1 cellular context compared by ENCODE assay signal in genomic region chr16:22217890-22218730, GRCh38.
TF ChIP-seq lines count a peak whose summit lies in the region.

No MANE protein-coding gene starts in this region.

TF ChIP-seq in K562, 482 proteins besides CTCF, POLR2A, EP300 and RAD21 (continued from another document):
- 0 out of 2 replicates have a peak, but pooled peaks have one; percentile 8 for TF ChIP-seq JUNB (CRISPR knock-in tag; conservative IDR thresholded peaks at IDR 0.05)
- TF ChIP-seq NFYB (IDR thresholded peaks at IDR 0.05; ENCODE audit: extremely low read depth, insufficient read length) = peak; percentile 85
- peak; percentile 33; the same call in 1 of the 2 replicates for TF ChIP-seq MGA (IDR thresholded peaks at IDR 0.05)
- peak; percentile 62 for TF ChIP-seq ATF3 (IDR thresholded peaks at IDR 0.05)
- no peak for TF ChIP-seq ATF3 (CRISPR knock-in tag; conservative IDR thresholded peaks at IDR 0.05)
- peak; percentile 42; the same call in 1 of the 2 replicates for TF ChIP-seq CXXC5 (CRISPR knock-in tag; IDR thresholded peaks at IDR 0.05)
- TF ChIP-seq USF2 (CRISPR knock-in tag; IDR thresholded peaks at IDR 0.05) = peak; percentile 80
- peak; percentile 58; the same call in 1 of the 2 replicates for TF ChIP-seq L3MBTL2 (IDR thresholded peaks at IDR 0.05)
- TF ChIP-seq FOSL1 (tag; conservative IDR thresholded peaks at IDR 0.05) = no peak
- peak; percentile 31; the same call in 1 of the 2 replicates for TF ChIP-seq VEZF1 (CRISPR knock-in tag; IDR thresholded peaks at IDR 0.05)
- TF ChIP-seq RAD51 (IDR thresholded peaks at IDR 0.05; ENCODE audit: borderline replicate concordance, low read depth) = peak; percentile 90
- TF ChIP-seq SMAD4 (CRISPR knock-in tag; conservative IDR thresholded peaks at IDR 0.05) = 0 out of 2 replicates have a peak, but pooled peaks have one; percentile 8
- TF ChIP-seq TOE1 (IDR thresholded peaks at IDR 0.05; ENCODE audit: borderline replicate concordance) = peak; percentile 95
- TF ChIP-seq TOE1 (CRISPR knock-in tag; IDR thresholded peaks at IDR 0.05; ENCODE audit: borderline replicate concordance, low read depth) = no peak
- TF ChIP-seq TFAP4 (CRISPR knock-in tag; IDR thresholded peaks at IDR 0.05; ENCODE audit: borderline replicate concordance) = peak; percentile 61; the same call in 1 of the 2 replicates
- 0 out of 2 replicates have a peak, but pooled peaks have one; percentile 33 for TF ChIP-seq SP1 (CRISPR knock-in tag; IDR thresholded peaks at IDR 0.05)
- peak; percentile 96 for TF ChIP-seq TFE3 (CRISPR knock-in tag; IDR thresholded peaks at IDR 0.05)
- TF ChIP-seq USF1 (CRISPR knock-in tag; IDR thresholded peaks at IDR 0.05) = peak; percentile 93
- no peak for TF ChIP-seq ZNF253 (CRISPR knock-in tag; conservative IDR thresholded peaks at IDR 0.05)
- peak; percentile 3 for TF ChIP-seq MEIS2 (IDR thresholded peaks at IDR 0.05; ENCODE audit: partially characterized antibody)
- no peak for TF ChIP-seq PHTF2 (CRISPR knock-in tag; IDR thresholded peaks at IDR 0.05)
- TF ChIP-seq TCFL5 (CRISPR knock-in tag; conservative IDR thresholded peaks at IDR 0.05) = no peak
- no peak for TF ChIP-seq E2F6 (IDR thresholded peaks at IDR 0.05; ENCODE audit: borderline replicate concordance in 1 of 2, extremely low read depth in 1 of 2, insufficient read depth in 1 of 2, insufficient read length in 1 of 2, low read depth in 1 of 2, low read length in 1 of 2, poor library complexity in 1 of 2, severe bottlenecking in 1 of 2)
- TF ChIP-seq KDM1A (IDR thresholded peaks at IDR 0.05) = no peak
- no peak for TF ChIP-seq ZNF431 (CRISPR knock-in tag; IDR thresholded peaks at IDR 0.05)
